Comparison of ENCODE assay signal across 24 cellular contexts in the genomic region with DNA sequence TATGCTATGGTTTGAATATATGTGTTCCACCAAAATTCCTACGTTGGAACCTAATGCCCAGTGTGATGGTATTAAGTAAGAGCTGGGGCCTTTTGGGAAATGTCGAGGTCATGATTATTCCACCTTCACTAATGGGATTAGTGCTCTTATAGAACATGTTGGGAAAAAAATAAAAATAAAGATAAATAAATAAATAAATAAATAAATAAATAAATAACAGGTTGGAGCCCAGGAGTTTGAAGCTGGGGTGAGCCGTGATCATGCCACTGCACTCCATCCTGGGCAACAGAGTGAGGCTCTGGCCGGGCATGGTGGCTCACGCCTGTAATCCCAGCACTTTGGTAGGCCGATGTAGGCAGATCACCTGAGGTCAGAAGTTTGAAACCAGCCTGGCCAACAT. TPM values are rescaled to one million over a fixed set of nuclear protein-coding genes. Genes with fewer than 3 reads are reported as not detected.
DNase-seq lines count a peak whose midpoint lies in the region; ATAC-seq, FAIRE-seq and TF ChIP-seq lines count a peak whose summit lies in the region.
"Had no signal": no experiment of that assay in that cellular context is flagged by ENCODE, and none has a peak within 500 bp of the region (broad histone marks: within the 10 kb centered on the region; RNA-seq: fewer than 3 reads in every experiment).

No MANE protein-coding gene starts in this region.

- H3K9me3 ChIP-seq in A673 (ENCODE audit: low read depth, low read length, poor library complexity, severe bottlenecking) (no peaks in the 10 kb centered on the region), OCI-LY1 (ENCODE audit: low read length) (no peaks in the 10 kb centered on the region), astrocyte (ENCODE audit: insufficient read depth, low read depth, low read length) (no peaks in the 10 kb centered on the region), smooth muscle cell (replicated peaks; ENCODE audit: low read depth) (no peaks in the 10 kb centered on the region), gastrocnemius medialis (no peaks in the 10 kb centered on the region)
- H3K9me3 ChIP-seq in CD8-positive, alpha-beta memory T cell (ENCODE audit: low read length): no peaks in the 10 kb centered on the region
- H3K9me3 ChIP-seq: BE2C, HAP-1 had no signal

- POLR2A ChIA-PET in A673 (lab: Charles Lee; ENCODE audit: low non-redundant PET): interaction anchor here (0.6 kb wide), 1 partner anchor 48 kb away, joined by 5 read pairs; no protein-coding TSS in a partner anchor
- POLR2A ChIA-PET in CD8-positive, alpha-beta memory T cell (lab: Charles Lee): no interaction called here

- no peaks in the 10 kb centered on the region for H3K27me3 Mint-ChIP-seq in astrocyte (ENCODE audit: low read depth, unreplicated experiment)
- no peaks in the 10 kb centered on the region for H3K27me3 Mint-ChIP-seq in CD8-positive, alpha-beta memory T cell
- H3K27me3 Mint-ChIP-seq: CD4-positive, CD25-positive, alpha-beta regulatory T cell; IgD-negative memory B cell had no signal

- H3K9ac ChIP-seq in OCI-LY1 (ENCODE audit: low read length) (no peak overlapping the region), astrocyte (ENCODE audit: low read length) (no peak overlapping the region), smooth muscle cell (ENCODE audit: low read depth) (no peak overlapping the region)

- no peak overlapping the region for H3K4me3 ChIP-seq in A673 (ENCODE audit: low read depth, low read length, poor library complexity, severe bottlenecking)
- no peak overlapping the region for H3K4me3 ChIP-seq in OCI-LY1 (ENCODE audit: low read depth, low read length, poor library complexity, severe bottlenecking)
- no peak overlapping the region for H3K4me3 ChIP-seq in astrocyte (ENCODE audit: insufficient read depth, low read depth, low read length)
- H3K4me3 ChIP-seq in smooth muscle cell: no peak overlapping the region
- no peak overlapping the region for H3K4me3 ChIP-seq in gastrocnemius medialis
- no peak overlapping the region for H3K4me3 ChIP-seq in CD8-positive, alpha-beta memory T cell (ENCODE audit: low read length)
- H3K4me3 ChIP-seq: GM23338, HAP-1 had no signal

- no peaks in the 10 kb centered on the region for H3K9me3 Mint-ChIP-seq in astrocyte (ENCODE audit: unreplicated experiment)
- H3K9me3 Mint-ChIP-seq in CD8-positive, alpha-beta memory T cell: peaks cover 0 to 4% (median 3%) of the 10 kb centered on the region in 5 donors
- H3K9me3 Mint-ChIP-seq: GM23338, IgD-negative memory B cell had no signal

- no peak overlapping the region for H3K4me3 Mint-ChIP-seq in astrocyte (ENCODE audit: unreplicated experiment)
- no peak overlapping the region for H3K4me3 Mint-ChIP-seq in CD8-positive, alpha-beta memory T cell
- H3K4me3 Mint-ChIP-seq: CD4-positive, CD25-positive, alpha-beta regulatory T cell; GM23338; T-cell had no signal

- no TSS peak for BruUV-seq in A673 (replicated peaks; lab: Mats Ljungman, UMichigan)

- DNase-seq in A673 (ENCODE audit: low spot score): no peak
- DNase-seq in astrocyte (ENCODE audit: low read depth): no peak
- no peak for DNase-seq in smooth muscle cell (lab: John Stamatoyannopoulos, UW; ENCODE audit: unreplicated experiment)
- no peak for DNase-seq in gastrocnemius medialis
- DNase-seq in CD8-positive, alpha-beta memory T cell: no peak
- DNase-seq in GM19239 (ENCODE audit: insufficient read length, low spot score): no peak
- DNase-seq: 8988T; BE2C; CD4-positive, CD25-positive, alpha-beta regulatory T cell; COR-L47; DMS79; NCI-H1105; NCI-H1694; NCI-H2081; NCI-H2171 treated with DMSO at 0.1 percent for 48 hours; NCI-H524 treated with DMSO at 0.1 percent for 48 hours; OCI-M1; SHP77; T-cell had no signal

- H3K27ac ChIP-seq in A673 (ENCODE audit: low read depth, low read length, poor library complexity, severe bottlenecking) (peak overlapping the region; percentile 48), OCI-LY1 (ENCODE audit: low read depth, low read length, poor library complexity, severe bottlenecking) (peak overlapping the region; percentile 71), astrocyte (ENCODE audit: low read depth, low read length) (no peak overlapping the region), smooth muscle cell (ENCODE audit: low read depth) (peak overlapping the region; percentile 30), gastrocnemius medialis (no peak overlapping the region)
- no peak overlapping the region for H3K27ac ChIP-seq in CD8-positive, alpha-beta memory T cell (ENCODE audit: low read depth, low read length)

- no peak for ATAC-seq in gastrocnemius medialis
- ATAC-seq: GM23338, SK-N-SH treated with all-trans-retinoic acid at 6 μM for 48 hours, T-cell had no signal

- intact Hi-C loops in A673 (cut with micrococcal nuclease; ENCODE audit: unreplicated experiment): no loop called here
- intact Hi-C loops in gastrocnemius medialis (cut with DNase I; ENCODE audit: low total_unique reads): no loop called here

- no peak for TF ChIP-seq POLR2A in gastrocnemius medialis (IDR thresholded peaks at IDR 0.05)

- no peaks in the 10 kb centered on the region for H3K9me2 ChIP-seq in OCI-LY1 (ENCODE audit: low read depth, low read length)

- H3K27me3 ChIP-seq in A673 (replicated peaks; ENCODE audit: insufficient read depth, low read depth, low read length, poor library complexity) (no peaks in the 10 kb centered on the region), OCI-LY1 (ENCODE audit: insufficient read depth, low read length) (no peaks in the 10 kb centered on the region), astrocyte (ENCODE audit: insufficient read depth, low read length) (no peaks in the 10 kb centered on the region), smooth muscle cell (ENCODE audit: low read depth) (no peaks in the 10 kb centered on the region), gastrocnemius medialis (no peaks in the 10 kb centered on the region)
- no peaks in the 10 kb centered on the region for H3K27me3 ChIP-seq in CD8-positive, alpha-beta memory T cell (ENCODE audit: insufficient read depth, low read length, poor library complexity, severe bottlenecking)
- H3K27me3 ChIP-seq: BE2C had no signal

- FAIRE-seq in astrocyte (lab: Jason Lieb, UNC) (no peak), GM19239 (lab: Jason Lieb, UNC) (no peak)

- peaks cover 8% of the 10 kb centered on the region for H3K36me3 Mint-ChIP-seq in astrocyte (ENCODE audit: low read depth, unreplicated experiment)
- peaks cover 0 to 2% (median 0%) of the 10 kb centered on the region in 3 donors for H3K36me3 Mint-ChIP-seq in CD8-positive, alpha-beta memory T cell
- H3K36me3 Mint-ChIP-seq: CD4-positive, CD25-positive, alpha-beta regulatory T cell; T-cell had no signal

- H3K4me1 ChIP-seq in A673 (ENCODE audit: insufficient read depth, low read length, poor library complexity, severe bottlenecking) (peaks cover 39% of the 10 kb centered on the region), OCI-LY1 (ENCODE audit: insufficient read depth, low read length, severe bottlenecking) (peaks cover 81% of the 10 kb centered on the region), astrocyte (ENCODE audit: insufficient read depth, low read length) (peaks cover 44% of the 10 kb centered on the region), smooth muscle cell (ENCODE audit: low read depth) (peaks cover 14% of the 10 kb centered on the region), gastrocnemius medialis (no peaks in the 10 kb centered on the region)
- H3K4me1 ChIP-seq in CD8-positive, alpha-beta memory T cell (ENCODE audit: insufficient read depth, low read length): no peaks in the 10 kb centered on the region

- H3K36me3 ChIP-seq in A673 (ENCODE audit: insufficient read depth, low read length, poor library complexity, severe bottlenecking): peaks cover 15% of the 10 kb centered on the region
- H3K36me3 ChIP-seq in OCI-LY1 (ENCODE audit: insufficient read depth, low read length): peaks cover 62% of the 10 kb centered on the region
- peaks cover 2% of the 10 kb centered on the region for H3K36me3 ChIP-seq in astrocyte (ENCODE audit: insufficient read depth, low read length)
- no peaks in the 10 kb centered on the region for H3K36me3 ChIP-seq in smooth muscle cell (ENCODE audit: low read depth)
- no peaks in the 10 kb centered on the region for H3K36me3 ChIP-seq in gastrocnemius medialis
- H3K36me3 ChIP-seq in CD8-positive, alpha-beta memory T cell (ENCODE audit: insufficient read depth, low read length): no peaks in the 10 kb centered on the region

- no peaks in the 10 kb centered on the region for H3F3A ChIP-seq in OCI-LY1 (ENCODE audit: insufficient read depth, low read length)
- H3F3A ChIP-seq in smooth muscle cell (ENCODE audit: low read depth): peaks cover 10% of the 10 kb centered on the region

- CTCF ChIA-PET in A673 (lab: Charles Lee): no interaction called here
- CTCF ChIA-PET in CD8-positive, alpha-beta memory T cell (lab: Charles Lee): no interaction called here

- 98% methylated on average over 6 of the region's 6 CpGs for whole genome bisulfite sequencing in smooth muscle cell (ENCODE audit: low lambda C conversion rate)

- peaks cover 57% of the 10 kb centered on the region for H3K4me1 Mint-ChIP-seq in astrocyte (ENCODE audit: low read depth, unreplicated experiment)
- no peaks in the 10 kb centered on the region for H3K4me1 Mint-ChIP-seq in CD8-positive, alpha-beta memory T cell
- H3K4me1 Mint-ChIP-seq: CD4-positive, CD25-positive, alpha-beta regulatory T cell; T-cell had no signal

- no peak overlapping the region for H2AFZ ChIP-seq in OCI-LY1 (ENCODE audit: low read length)
- H2AFZ ChIP-seq in astrocyte (ENCODE audit: low read depth, low read length): no peak overlapping the region
- no peak overlapping the region for H2AFZ ChIP-seq in smooth muscle cell (ENCODE audit: low read depth)
- H2AFZ ChIP-seq: GM23338 had no signal

- H4K20me1 ChIP-seq in OCI-LY1 (ENCODE audit: insufficient read depth, low read length) (no peaks in the 10 kb centered on the region), astrocyte (ENCODE audit: insufficient read depth, low read length) (peaks cover 80% of the 10 kb centered on the region), smooth muscle cell (ENCODE audit: low read depth) (peaks cover 100% of the 10 kb centered on the region)

- H3K4me2 ChIP-seq in OCI-LY1 (ENCODE audit: low read length) (peak overlapping the region; percentile 11; the same call in 1 of the 2 replicates), astrocyte (ENCODE audit: low read length) (no peak overlapping the region), smooth muscle cell (no peak overlapping the region)
- H3K4me2 ChIP-seq: GM23338 had no signal

- in situ Hi-C loops in gastrocnemius medialis (cut with MboI; ENCODE audit: low sequenced_read_pairs in 4 of 4): loop anchor here in 2 of 4 donors (25.0 kb wide), 2 partner anchors 1047 to 1072 kb away; no protein-coding TSS in a partner anchor

- H3K79me2 ChIP-seq in OCI-LY1 (ENCODE audit: insufficient read depth, low read length): peaks cover 94% of the 10 kb centered on the region
- peaks cover 98% of the 10 kb centered on the region for H3K79me2 ChIP-seq in astrocyte (ENCODE audit: insufficient read depth, low read length)
- H3K79me2 ChIP-seq in smooth muscle cell (ENCODE audit: low read depth): peaks cover 100% of the 10 kb centered on the region

- peak overlapping the region; percentile 17 for H3K27ac Mint-ChIP-seq in astrocyte (ENCODE audit: unreplicated experiment)
- H3K27ac Mint-ChIP-seq in CD8-positive, alpha-beta memory T cell: peak overlapping the region in 1 of 8 donors; percentile 38
- H3K27ac Mint-ChIP-seq: CD4-positive, CD25-positive, alpha-beta regulatory T cell; GM23338; T-cell had no signal

- TF ChIP-seq CTCF in A673 (conservative IDR thresholded peaks at IDR 0.05; ENCODE audit: low read depth, low read length): no peak
- TF ChIP-seq CTCF in OCI-LY1 (IDR thresholded peaks at IDR 0.05; ENCODE audit: low read length): no peak
- TF ChIP-seq CTCF in astrocyte (IDR thresholded peaks at IDR 0.05; ENCODE audit: insufficient read depth, low read depth, low read length): no peak
- no peak for TF ChIP-seq CTCF in smooth muscle cell (IDR thresholded peaks at IDR 0.05; ENCODE audit: borderline replicate concordance, insufficient read depth, poor library complexity, severe bottlenecking)
- no peak for TF ChIP-seq CTCF in gastrocnemius medialis (IDR thresholded peaks at IDR 0.05 in 4 of 5, conservative IDR thresholded peaks at IDR 0.05 in 1 of 5)

RNA-seq across cellular contexts. Expression of a gene that starts 22.5 kb away (rescaled TPM):
- 394 and 397 TPM in 2 replicates for total RNA-seq in A673 (2021)
- total RNA-seq in astrocyte: 260 and 273 TPM in 2 replicates
- 194 and 196 TPM in 2 replicates for total RNA-seq in smooth muscle cell
- polyA plus RNA-seq in smooth muscle cell: 292 and 304 TPM in 2 replicates
- 1 to 10 TPM in 2 of 4 donors, under 1 TPM in 1, not detected in 1; 0.82 to 4.0 (median 4.0) TPM for total RNA-seq in gastrocnemius medialis
- under 1 TPM; 0.28 to 0.49 TPM for total RNA-seq in CD8-positive, alpha-beta memory T cell
- not detected for polyA plus RNA-seq in CD8-positive, alpha-beta memory T cell

Comparison
In these comparisons a context has a peak if more than half of its experiments do, and no peak if none do; other contexts are left out.
1. H3K27ac ChIP-seq: peak in A673 (single experiment), OCI-LY1 (single experiment) and smooth muscle cell (single experiment); none in astrocyte (single experiment), gastrocnemius medialis (0 of 4) and CD8-positive, alpha-beta memory T cell (single experiment).
2. RNA of a gene that starts 22.5 kb away (total RNA-seq): 394 to 397 TPM in A673, 260 to 273 TPM in astrocyte and 194 to 196 TPM in smooth muscle cell; 0.82 to 4.0 TPM in gastrocnemius medialis and 0.28 to 0.49 TPM in CD8-positive, alpha-beta memory T cell; every median in the first group is over 10 times any median in the second.